Comparison of ENCODE assay signal across 31 cellular contexts in the genomic region with DNA sequence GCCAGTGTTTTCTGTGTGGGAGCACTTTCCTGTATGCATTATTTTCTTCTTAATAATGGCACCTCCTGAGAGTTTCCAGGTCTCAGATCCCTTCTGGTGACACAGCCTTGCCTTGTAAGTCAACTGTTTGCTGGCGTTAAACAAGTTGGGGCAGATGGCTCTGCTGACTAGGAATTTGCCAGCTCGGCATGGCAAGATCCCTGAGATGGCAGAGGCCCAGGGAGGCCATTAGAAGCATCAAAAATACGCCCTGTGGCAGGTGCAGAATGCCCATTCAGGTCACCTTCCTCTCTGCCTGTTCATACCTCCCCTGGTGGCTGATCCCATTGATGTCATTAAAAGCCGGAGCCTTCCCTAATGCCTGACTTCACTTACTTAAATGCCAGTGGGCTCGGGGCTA.
A peak's percentile ranks its signal among the peaks of the same experiment; 100 is the strongest.
DNase-seq lines count a peak whose midpoint lies in the region; ATAC-seq and TF ChIP-seq lines count a peak whose summit lies in the region.
"Had no signal": no experiment of that assay in that cellular context is flagged by ENCODE, and none has a peak within 500 bp of the region (broad histone marks: within the 10 kb centered on the region; RNA-seq: fewer than 3 reads in every experiment).

No MANE protein-coding gene starts in this region.

- peak; percentile 99 for DNase-seq in G401 (ENCODE audit: low spot score)
- peak; percentile 39 for DNase-seq in NCI-H446 treated with DMSO at 0.1 percent for 48 hours (lab: John Stamatoyannopoulos, UW)
- no peak for DNase-seq in NCI-H82 treated with DMSO at 0.1 percent for 48 hours (lab: John Stamatoyannopoulos, UW; ENCODE audit: unreplicated experiment)
- no peak for DNase-seq in activated T-cell treated with anti-CD3 and anti-CD28 coated beads, Interleukin-2, amount 50 U/mL, for 1 hour
- DNase-seq: activated CD4-positive, alpha-beta memory T cell treated with anti-CD3 and anti-CD28 coated beads for 36 hours; activated CD8-positive, alpha-beta memory T cell treated with anti-CD3 and anti-CD28 coated beads, Interleukin-2, amount 50 U/mL, for 4 hours; activated naive CD4-positive, alpha-beta T cell treated with anti-CD3 and anti-CD28 coated beads, Interleukin-2, amount 50 U/mL, for 16 hours; amniotic stem cell; brain microvascular endothelial cell; Calu3; effector memory CD8-positive, alpha-beta T cell; HFFc6; hippocampal formation; immature natural killer cell; NCI-H187; NCI-H510A treated with DMSO at 0.1 percent for 48 hours; sigmoid colon; stimulated activated CD4-positive, alpha-beta T cell treated with anti-CD3 and anti-CD28 coated beads, Interleukin-4, amount 100 ng/mL, for 4 hours; upper lobe of right lung had no signal

- no peaks in the 10 kb centered on the region for H3K36me3 ChIP-seq in esophagus (ENCODE audit: control insufficient read depth in 2 of 2, insufficient read depth in 2 of 2, low read length in 1 of 2)
- H3K36me3 ChIP-seq: brain microvascular endothelial cell, upper lobe of right lung had no signal

- no peak for TF ChIP-seq CTCF in C4-2B (conservative IDR thresholded peaks at IDR 0.05)

- H3K9me3 ChIP-seq in esophagus (ENCODE audit: control insufficient read depth in 2 of 2, insufficient read depth in 1 of 2, low read depth in 1 of 2, low read length in 1 of 2) = no peaks in the 10 kb centered on the region
- H3K9me3 ChIP-seq: BLaER1 treated with 17β-estradiol and CSF1 and Interleukin-3, amounts not matched to agents 10 nM and 100 nM; gastroesophageal sphincter; sigmoid colon; upper lobe of right lung had no signal

- 52 to 66% methylated on average over 5 of the region's 5 CpGs for WGBS in esophagus, 2 donors

- H3K27ac ChIP-seq in C4-2B (peak overlapping the region; percentile 12), esophagus (ENCODE audit: low read depth in 2 of 2, low read length in 1 of 2) (peak overlapping the region; percentile 28 to 51)
- H3K27ac ChIP-seq: BLaER1 treated with 17β-estradiol and CSF1 and Interleukin-3, amounts not matched to agents 10 nM and 100 nM; brain microvascular endothelial cell; coronary artery; KMS-11; sigmoid colon; upper lobe of right lung had no signal

- no peaks in the 10 kb centered on the region for H3K27me3 ChIP-seq in esophagus (ENCODE audit: control insufficient read depth in 1 of 2, insufficient read depth in 2 of 2, low read length in 2 of 2)
- H3K27me3 ChIP-seq: BLaER1 treated with 17β-estradiol and CSF1 and Interleukin-3, amounts not matched to agents 10 nM and 100 nM; brain microvascular endothelial cell; gastroesophageal sphincter; sigmoid colon; upper lobe of right lung had no signal

- H3K4me3 ChIP-seq in esophagus (ENCODE audit: low read depth in 1 of 2, low read length in 2 of 2) = no peak overlapping the region
- H3K4me3 ChIP-seq: BLaER1 treated with 17β-estradiol and CSF1 and Interleukin-3, amounts not matched to agents 10 nM and 100 nM; coronary artery; gastroesophageal sphincter; GM23338; sigmoid colon; upper lobe of right lung had no signal

- no peak for ATAC-seq in HG02759 (IDR thresholded peaks at IDR 0.05; ENCODE audit: unreplicated experiment)
- ATAC-seq: activated CD4-positive, CD25-positive, alpha-beta regulatory T cell treated with anti-CD3 and anti-CD28 coated beads, Interleukin-2, amount 50 U/mL, for 24 hours; activated T-helper 17 cell treated with anti-CD3 and anti-CD28 coated beads, Interleukin-2, amount 50 U/mL, for 72 hours; effector memory CD8-positive, alpha-beta T cell; gastroesophageal sphincter; GM23338; left lobe of liver; stimulated activated memory B cell treated with anti-CD40 and anti-IgM and Interleukin-4, amounts not matched to agents 10 μg/mL and 1 μg/mL and 100 μg/mL, for 72 hours; upper lobe of right lung had no signal

- in situ Hi-C loops in G401 (cut with HindIII; ENCODE audit: low sequenced_read_pairs) = no loop called here

- peaks cover 7 to 10% of the 10 kb centered on the region in 2 donors for H3K4me1 ChIP-seq in esophagus (ENCODE audit: control insufficient read depth in 2 of 2, insufficient read depth in 2 of 2, low read length in 1 of 2)

Comparison
In these comparisons a context has a peak if more than half of its experiments do, and no peak if none do; other contexts are left out.
1. DNase-seq: peak in G401 (single experiment) and NCI-H446 treated with DMSO at 0.1 percent for 48 hours (single experiment); none in NCI-H82 treated with DMSO at 0.1 percent for 48 hours (single experiment) and activated T-cell treated with anti-CD3 and anti-CD28 coated beads, Interleukin-2, amount 50 U/mL, for 1 hour (single experiment).